ENCODE assay signal across 9 cellular contexts in the genomic region with DNA sequence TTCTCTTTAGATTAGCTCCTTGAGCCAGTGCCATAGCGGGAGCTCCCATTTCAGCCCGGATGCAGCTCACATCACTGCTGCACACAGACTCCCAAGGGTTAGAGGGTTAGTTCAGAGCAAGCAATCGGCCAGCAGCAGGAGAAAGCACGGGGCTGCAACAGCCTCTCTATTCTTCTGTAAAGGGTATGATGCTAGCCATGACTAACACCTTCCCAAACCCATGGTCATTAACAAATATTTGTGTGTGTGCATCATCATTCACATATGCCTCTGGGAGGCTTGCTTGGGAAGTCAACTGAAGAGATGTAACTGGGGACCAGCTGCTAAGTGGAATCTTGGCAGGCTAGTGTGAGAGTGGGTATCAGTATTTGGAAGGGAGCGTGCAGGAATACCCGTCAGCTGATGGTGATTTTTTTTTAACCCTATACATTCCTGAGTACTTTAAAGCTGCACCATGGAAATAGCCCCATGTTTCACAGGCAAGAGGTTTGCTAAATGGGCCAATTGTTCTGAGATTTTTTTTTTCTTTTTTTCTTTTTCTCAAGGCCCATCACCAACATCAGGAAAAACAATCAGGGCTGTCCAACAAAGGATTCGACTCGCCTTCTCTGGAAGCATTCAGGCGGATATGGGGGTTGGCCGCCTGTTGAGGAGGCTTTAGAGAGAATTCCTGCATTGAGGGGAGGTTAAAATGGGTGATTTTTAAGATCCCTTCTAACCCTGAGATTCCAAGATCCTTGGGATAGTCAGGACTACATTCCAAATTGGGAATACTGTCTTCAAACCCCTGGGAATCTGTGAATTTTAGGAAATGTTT. TPM values are rescaled to one million over a fixed set of nuclear protein-coding genes. Genes with fewer than 3 reads are reported as not detected.
DNase-seq lines count a peak whose midpoint lies in the region; ATAC-seq, FAIRE-seq and TF ChIP-seq lines count a peak whose summit lies in the region.
"Had no signal": no experiment of that assay in that cellular context is flagged by ENCODE, and none has a peak within 500 bp of the region (broad histone marks: within the 10 kb centered on the region; RNA-seq: fewer than 3 reads in every experiment).

No MANE protein-coding gene starts in this region.

- H3K4me1 ChIP-seq in HUES64 (ENCODE audit: insufficient read depth, low read length), result peaks cover 48% of the 10 kb centered on the region
- no peaks in the 10 kb centered on the region for H3K4me1 ChIP-seq in kidney (ENCODE audit: control insufficient read depth in 1 of 2, insufficient read depth in 1 of 2, low read depth in 1 of 2, low read length in 2 of 2)
- peaks cover 0 to 12% of the 10 kb centered on the region in 2 donors for H3K4me1 ChIP-seq in thoracic aorta (ENCODE audit: control insufficient read depth in 1 of 2, low read depth in 2 of 2)

- peak overlapping the region; percentile 29; the same call in 1 of the 2 replicates for H3K9ac ChIP-seq in HUES64 (ENCODE audit: low read depth, low read length)
- no peak overlapping the region for H3K9ac ChIP-seq in kidney (ENCODE audit: low read length in 2 of 2)

- no peaks in the 10 kb centered on the region for H3K36me3 ChIP-seq in HUES64 (ENCODE audit: insufficient read depth, low read length)
- H3K36me3 ChIP-seq in kidney (ENCODE audit: control insufficient read depth in 1 of 2, insufficient read depth in 2 of 2, low read length in 2 of 2), result peaks cover 0 to 4% of the 10 kb centered on the region in 2 donors
- H3K36me3 ChIP-seq in thoracic aorta, result no peaks in the 10 kb centered on the region

- no peaks in the 10 kb centered on the region for H3K9me3 ChIP-seq in HUES64 (ENCODE audit: insufficient read depth, low read depth, low read length)
- H3K9me3 ChIP-seq in kidney (ENCODE audit: control insufficient read depth in 1 of 2, low read length in 2 of 2), result no peaks in the 10 kb centered on the region
- no peaks in the 10 kb centered on the region for H3K9me3 ChIP-seq in thoracic aorta

- ATAC-seq in thoracic aorta (ENCODE audit: insufficient number of reproducible peaks, low FRiP score, low read depth) (peak; percentile 61), GM18907 (IDR thresholded peaks at IDR 0.05; ENCODE audit: unreplicated experiment) (no peak), GM19463 (IDR thresholded peaks at IDR 0.05; ENCODE audit: unreplicated experiment) (no peak), GM21786 (IDR thresholded peaks at IDR 0.05; ENCODE audit: unreplicated experiment) (no peak)

- FAIRE-seq in kidney (lab: Jason Lieb, UNC), result no peak

- no peaks in the 10 kb centered on the region for H3K27me3 ChIP-seq in HUES64 (ENCODE audit: insufficient read depth, low read length)
- H3K27me3 ChIP-seq in thoracic aorta (replicated peaks; ENCODE audit: insufficient read depth), result no peaks in the 10 kb centered on the region

- TF ChIP-seq CTCF in coronary artery (IDR thresholded peaks at IDR 0.05) (no peak), kidney (IDR thresholded peaks at IDR 0.05; ENCODE audit: borderline replicate concordance, extremely low read depth, insufficient read depth) (no peak), thoracic aorta (IDR thresholded peaks at IDR 0.05) (no peak)

- H3K4me3 ChIP-seq in HUES64 (ENCODE audit: low read length), result peak overlapping the region; percentile 6; the same call in 1 of the 2 replicates
- H3K4me3 ChIP-seq in coronary artery, result peak overlapping the region; percentile 62
- peak overlapping the region in 1 of 2 donors; percentile 19 for H3K4me3 ChIP-seq in kidney (ENCODE audit: low read length in 2 of 2)
- peak overlapping the region; percentile 53 for H3K4me3 ChIP-seq in thoracic aorta

- intact Hi-C loops in kidney (cut with DNase I), result no loop called here

- DNase-seq in coronary artery (ENCODE audit: low spot score) (peak; percentile 82), kidney (peak; percentile 82), thoracic aorta (ENCODE audit: low spot score) (no peak), HuH-7 (ENCODE audit: low spot score) (no peak)

- H3K27ac ChIP-seq in HUES64 (ENCODE audit: low read depth, low read length) (peak overlapping the region; percentile 84), coronary artery (peak overlapping the region; percentile 64 to 85), kidney (ENCODE audit: low read depth in 2 of 2, low read length in 2 of 2) (no peak overlapping the region), thoracic aorta (peak overlapping the region; percentile 39 to 65)

- WGBS in HUES64, result 19% methylated on average over 10 of the region's 10 CpGs

RNA-seq across cellular contexts. Expression of a gene that starts 33.2 kb away (rescaled TPM):
- not detected for polyA plus RNA-seq in HUES64 (2013, experiment 1 of 2)
- 0.19 TPM for polyA plus RNA-seq in HUES64 (2013, experiment 2 of 2)
- 3.7 TPM for total RNA-seq in kidney
- polyA plus RNA-seq in kidney (ENCODE audit: insufficient read depth, low read depth, low replicate concordance), result 2.7 TPM
- 1 to 10 TPM in 1 of 2 donors, under 1 TPM in 1; 0.81 to 2.3 TPM for total RNA-seq in thoracic aorta
- total RNA-seq: pulmonary artery endothelial cell had no signal

RNA-seq across cellular contexts. Expression of a gene that starts 54.3 kb away (rescaled TPM):
- polyA plus RNA-seq in HUES64 (2013, experiment 1 of 2), result 28.6 TPM
- polyA plus RNA-seq in HUES64 (2013, experiment 2 of 2), result 23.3 TPM
- 44.7 TPM for total RNA-seq in kidney
- polyA plus RNA-seq in kidney (ENCODE audit: insufficient read depth, low read depth, low replicate concordance), result 15.2 TPM
- total RNA-seq in thoracic aorta, result 10 to 100 TPM; 74.9 to 88.3 TPM

Comparison
In these comparisons a context has a peak if more than half of its experiments do, and no peak if none do; other contexts are left out.
1. H3K27ac ChIP-seq: peak in HUES64 (single experiment), coronary artery (2 of 2) and thoracic aorta (2 of 2); none in kidney (0 of 2).
2. DNase-seq: peak in coronary artery (single experiment) and kidney (single experiment); none in thoracic aorta (single experiment) and HuH-7 (single experiment).